Comparison of ENCODE assay signal across 9 cellular contexts in the genomic region with DNA sequence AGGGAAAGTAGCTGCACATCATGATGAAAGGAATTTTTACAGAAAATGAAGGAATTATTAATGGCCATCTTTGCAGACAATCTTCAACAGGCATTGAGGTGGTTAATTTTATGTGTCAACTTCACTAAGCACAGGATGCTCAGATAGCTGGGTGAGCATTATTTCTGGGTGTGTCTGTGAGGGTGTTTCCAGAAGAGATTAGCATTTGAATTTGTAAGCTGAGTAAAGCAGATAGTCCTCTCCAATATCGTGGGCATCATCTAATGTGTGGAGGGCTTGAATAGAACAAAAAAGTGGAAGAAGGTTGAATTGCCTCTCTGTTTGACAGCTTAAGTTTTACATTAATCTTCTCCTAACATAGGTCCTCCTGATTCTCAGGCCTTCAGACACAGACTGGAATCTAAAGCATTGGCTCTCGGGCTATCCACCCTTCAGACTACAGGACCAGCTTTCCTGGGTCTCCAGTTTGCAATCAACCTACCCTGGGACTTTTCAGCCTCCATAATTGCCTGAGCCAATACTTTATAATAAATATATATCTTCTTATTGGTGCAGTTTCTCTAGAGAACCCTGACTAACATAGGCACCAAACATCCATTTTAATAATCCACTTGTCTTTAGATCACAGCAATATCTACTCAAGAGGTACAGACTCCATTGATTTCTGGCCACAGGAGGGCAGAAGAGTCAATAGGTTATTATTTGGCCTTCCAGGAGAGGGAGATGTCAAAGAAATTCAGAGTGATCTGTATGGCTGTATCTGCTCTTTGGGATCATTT. TPM values are rescaled to one million over a fixed set of nuclear protein-coding genes. Genes with fewer than 3 reads are reported as not detected.
DNase-seq lines count a peak whose midpoint lies in the region; ATAC-seq, FAIRE-seq and TF ChIP-seq lines count a peak whose summit lies in the region.
"Had no signal": no experiment of that assay in that cellular context is flagged by ENCODE, and none has a peak within 500 bp of the region (broad histone marks: within the 10 kb centered on the region; RNA-seq: fewer than 3 reads in every experiment).

No MANE protein-coding gene starts in this region.

- H3K36me3 ChIP-seq in SK-N-SH (replicated peaks in 1 of 2; ENCODE audit: control insufficient read depth in 1 of 2, insufficient read depth in 2 of 2, low read length in 1 of 2) (no peaks in the 10 kb centered on the region), prostate gland (no peaks in the 10 kb centered on the region), ovary (no peaks in the 10 kb centered on the region)

- no peaks in the 10 kb centered on the region for H3K9me3 ChIP-seq in SK-N-SH
- H3K9me3 ChIP-seq in prostate gland, result no peaks in the 10 kb centered on the region
- no peaks in the 10 kb centered on the region for H3K9me3 ChIP-seq in ovary

- H3K27me3 ChIP-seq in SK-N-SH (ENCODE audit: insufficient read depth), result no peaks in the 10 kb centered on the region
- no peaks in the 10 kb centered on the region for H3K27me3 ChIP-seq in prostate gland (replicated peaks; ENCODE audit: insufficient read depth)
- no peaks in the 10 kb centered on the region for H3K27me3 ChIP-seq in ovary

- H3K4me3 ChIP-seq in SK-N-SH (ENCODE audit: low read depth in 2 of 2, low read length in 1 of 2), result no peak overlapping the region
- no peak overlapping the region for H3K4me3 ChIP-seq in fibroblast of the aortic adventitia (ENCODE audit: low read depth, low read length)
- H3K4me3 ChIP-seq in prostate gland, result no peak overlapping the region
- no peak overlapping the region for H3K4me3 ChIP-seq in ovary
- H3K4me3 ChIP-seq: skin epidermis had no signal

- TF ChIP-seq EP300 in SK-N-SH (IDR thresholded peaks at IDR 0.05; ENCODE audit: borderline replicate concordance in 1 of 2, low read depth in 1 of 2, low read length in 1 of 2), result no peak
- no peak for TF ChIP-seq EP300 in ovary (IDR thresholded peaks at IDR 0.05)

- H3K4me1 ChIP-seq in SK-N-SH (ENCODE audit: control insufficient read depth in 1 of 2, insufficient read depth in 2 of 2, low read depth in 1 of 2, low read length in 1 of 2) (no peaks in the 10 kb centered on the region; a peak in 2 of 4 replicates), prostate gland (replicated peaks) (no peaks in the 10 kb centered on the region), ovary (ENCODE audit: insufficient read depth) (no peaks in the 10 kb centered on the region)

- no peaks in the 10 kb centered on the region for H3K9me2 ChIP-seq in SK-N-SH

- CTCF ChIA-PET in SK-N-SH (lab: Yijun Ruan, JAX), result interaction anchor here (0.6 to 6.8 kb wide), 23 partner anchors 10 to 498 kb away, joined by 3 to 56 read pairs (median 4); a partner anchor contains a TSS

- H3K27ac ChIP-seq in SK-N-SH (ENCODE audit: low read depth in 2 of 2, low read length in 1 of 2), result no peak overlapping the region
- no peak overlapping the region for H3K27ac ChIP-seq in prostate gland
- no peak overlapping the region for H3K27ac ChIP-seq in ovary
- H3K27ac ChIP-seq: skin epidermis had no signal

- no peaks in the 10 kb centered on the region for H4K20me1 ChIP-seq in SK-N-SH (ENCODE audit: insufficient read depth)

- peak; percentile 81 for TF ChIP-seq RAD21 in SK-N-SH (IDR thresholded peaks at IDR 0.05; ENCODE audit: low read length)

- peak; percentile 87 for ATAC-seq in GM18907 (IDR thresholded peaks at IDR 0.05; ENCODE audit: unreplicated experiment)

- TF ChIP-seq CTCF in D721Med (IDR thresholded peaks at IDR 0.05; ENCODE audit: insufficient read depth, missing control alignments) (peak; percentile 39), SK-N-SH (IDR thresholded peaks at IDR 0.05) (peak; percentile 67), fibroblast of the aortic adventitia (IDR thresholded peaks at IDR 0.05; ENCODE audit: insufficient read depth, low read length) (peak; percentile 37), prostate gland (IDR thresholded peaks at IDR 0.05) (peak; percentile 12 to 57 (median 44)), ovary (IDR thresholded peaks at IDR 0.05) (no peak)

- POLR2A ChIA-PET in SK-N-SH (lab: Yijun Ruan, JAX), result interaction anchor here (2.8 kb wide), 1 partner anchor 11 kb away, joined by 11 read pairs; a partner anchor contains a TSS

- DNase-seq in D721Med (ENCODE audit: insufficient read length, low spot score) (no peak), HTR-8/SVneo (ENCODE audit: insufficient read length, low spot score) (peak; percentile 45), SK-N-SH (peak; percentile 34), fibroblast of the aortic adventitia (ENCODE audit: low read depth) (peak; percentile 38), prostate gland (ENCODE audit: low spot score) (peak; percentile 15), mucosa of gallbladder (ENCODE audit: low spot score) (no peak), ovary (no peak)

- no peak overlapping the region for H3K4me2 ChIP-seq in SK-N-SH

- no peak overlapping the region for H2AFZ ChIP-seq in SK-N-SH (ENCODE audit: low read depth)

- TF ChIP-seq POLR2A in prostate gland (IDR thresholded peaks at IDR 0.05), result no peak
- no peak for TF ChIP-seq POLR2A in ovary (IDR thresholded peaks at IDR 0.05)

- no peaks in the 10 kb centered on the region for H3F3A ChIP-seq in SK-N-SH (replicated peaks; ENCODE audit: insufficient read depth)

- WGBS in SK-N-SH (ENCODE audit: low lambda C conversion rate), result 56% methylated on average over 2 of the region's 2 CpGs
- WGBS in prostate gland, result 90% methylated on average over 2 of the region's 2 CpGs
- WGBS in ovary, 3 donors, result 87 to 91% (median 88%) methylated on average over 2 of the region's 2 CpGs

- intact Hi-C loops in prostate gland (cut with DNase I), result loop anchor here (10.0 kb wide), 1 partner anchor 133 kb away; no protein-coding TSS in a partner anchor
- intact Hi-C loops in ovary (cut with DNase I), result no loop called here

- no peaks in the 10 kb centered on the region for H3K79me2 ChIP-seq in SK-N-SH (ENCODE audit: insufficient read depth)

- H3K9ac ChIP-seq in SK-N-SH, result no peak overlapping the region

- FAIRE-seq in D721Med (lab: Jason Lieb, UNC) (no peak), HTR-8/SVneo (lab: Jason Lieb, UNC) (no peak)

TF ChIP-seq in SK-N-SH, 30 proteins besides CTCF, POLR2A, EP300 and RAD21:
- TF ChIP-seq SMC3 (IDR thresholded peaks at IDR 0.05; ENCODE audit: low read depth, low read length), result peak; percentile 64
- TF ChIP-seq RXRA (IDR thresholded peaks at IDR 0.05; ENCODE audit: borderline replicate concordance, low read depth), result no peak

RNA-seq across cellular contexts. Expression of a gene that starts 10.5 kb away (rescaled TPM):
- polyA plus RNA-seq in SK-N-SH (2012; rRNA removed) (0.15 and 0.31 TPM in 2 replicates), ovary (1 to 10 TPM in 1 of 2 donors, under 1 TPM in 1; 0.68 to 1.7 TPM)
- 0.34 and 0.46 TPM in 2 replicates for polyA plus RNA-seq in SK-N-SH (2012; cell fraction: cytosol; rRNA removed)
- polyA plus RNA-seq in SK-N-SH (2012; cell fraction: nucleus; rRNA removed), result 0.11 and 0.35 TPM in 2 replicates
- total RNA-seq in fibroblast of the aortic adventitia (ENCODE audit: low replicate concordance) (2.5 and 3.2 TPM in 2 replicates), prostate gland (1 to 10 TPM; 1.6 to 3.7 TPM), mucosa of gallbladder (3.3 TPM), ovary (1 to 10 TPM; 2.9 to 5.2 (median 3.7) TPM)

RNA-seq across cellular contexts. Expression of a gene that starts 33.7 kb away (rescaled TPM):
- polyA plus RNA-seq in SK-N-SH (2012; rRNA removed), result 0.13 and 0.81 TPM in 2 replicates
- 0.58 and 0.71 TPM in 2 replicates for polyA plus RNA-seq in SK-N-SH (2012; cell fraction: cytosol; rRNA removed)
- 0.07 and 0.12 TPM in 2 replicates for polyA plus RNA-seq in SK-N-SH (2012; cell fraction: nucleus; rRNA removed)
- total RNA-seq in fibroblast of the aortic adventitia (ENCODE audit: low replicate concordance), result 0.36 TPM in 1 of 2 replicates, not detected in the other
- total RNA-seq in prostate gland, result 1 to 10 TPM; 2.3 to 3.0 TPM
- 0.12 TPM for total RNA-seq in mucosa of gallbladder
- 10 to 100 TPM in 1 of 7 donors, 1 to 10 TPM in 1, under 1 TPM in 4, not detected in 1; 0.33 to 10.3 (median 0.81) TPM for total RNA-seq in ovary
- polyA plus RNA-seq in ovary, result under 1 TPM; 0.12 to 0.58 TPM

Comparison
In these comparisons a context has a peak if more than half of its experiments do, and no peak if none do; other contexts are left out.
1. DNase-seq: peak in HTR-8/SVneo (single experiment), SK-N-SH (single experiment), fibroblast of the aortic adventitia (single experiment) and prostate gland (single experiment); none in D721Med (single experiment), mucosa of gallbladder (single experiment) and ovary (0 of 5).
2. CTCF ChIP-seq: peak in D721Med (single experiment), SK-N-SH (single experiment), fibroblast of the aortic adventitia (single experiment) and prostate gland (4 of 4); none in ovary (0 of 3).